1 cellular context compared by ENCODE assay signal in genomic region chr17:17351901-17352781, GRCh38.
TF ChIP-seq lines count a peak whose summit lies in the region.

No MANE protein-coding gene starts in this region.

TF ChIP-seq in HepG2, 621 proteins besides CTCF, POLR2A, EP300 and RAD21 (continued from another document):
- peak; percentile 61; the same call in 1 of the 2 replicates for TF ChIP-seq USF2 (IDR thresholded peaks at IDR 0.05; ENCODE audit: low read depth, low read length)
- no peak for TF ChIP-seq USF2 (CRISPR knock-in tag; IDR thresholded peaks at IDR 0.05; ENCODE audit: borderline replicate concordance)
- no peak for TF ChIP-seq ZMYM2 (CRISPR knock-in tag; IDR thresholded peaks at IDR 0.05)
- TF ChIP-seq MTERF4 (CRISPR knock-in tag; IDR thresholded peaks at IDR 0.05) = no peak
- peak; percentile 98; the same call in 1 of the 2 replicates for TF ChIP-seq SNAPC5 (CRISPR knock-in tag; IDR thresholded peaks at IDR 0.05; ENCODE audit: borderline replicate concordance)
- no peak for TF ChIP-seq NAIF1 (CRISPR knock-in tag; IDR thresholded peaks at IDR 0.05; ENCODE audit: borderline replicate concordance)
- TF ChIP-seq BORCS8-MEF2B (CRISPR knock-in tag; IDR thresholded peaks at IDR 0.05) = no peak
- no peak for TF ChIP-seq FOXA1 (IDR thresholded peaks at IDR 0.05)
- peak; percentile 57; the same call in 1 of the 2 replicates for TF ChIP-seq FOXA1 (CRISPR knock-in tag; IDR thresholded peaks at IDR 0.05)
- TF ChIP-seq ZNF646 (CRISPR knock-in tag; IDR thresholded peaks at IDR 0.05) = no peak
- peak; percentile 79 for TF ChIP-seq ZFX (CRISPR knock-in tag; IDR thresholded peaks at IDR 0.05; ENCODE audit: low read depth)
- TF ChIP-seq YEATS4 (CRISPR knock-in tag; IDR thresholded peaks at IDR 0.05; ENCODE audit: borderline replicate concordance) = 0 out of 2 replicates have a peak, but pooled peaks have one; percentile 23
- TF ChIP-seq ZFP62 (CRISPR knock-in tag; IDR thresholded peaks at IDR 0.05) = no peak
- TF ChIP-seq ZFP36 (IDR thresholded peaks at IDR 0.05; ENCODE audit: borderline replicate concordance, low read depth, low read length, partially characterized antibody) = no peak
- TF ChIP-seq HNRNPK (IDR thresholded peaks at IDR 0.05; ENCODE audit: low read depth, low read length, poor library complexity, severe bottlenecking) = no peak
- no peak for TF ChIP-seq ZNF224 (CRISPR knock-in tag; IDR thresholded peaks at IDR 0.05)
- no peak for TF ChIP-seq ZNF572 (CRISPR knock-in tag; IDR thresholded peaks at IDR 0.05)
- no peak for TF ChIP-seq ETV6 (CRISPR knock-in tag; conservative IDR thresholded peaks at IDR 0.05)
- TF ChIP-seq TEAD2 (CRISPR knock-in tag; IDR thresholded peaks at IDR 0.05) = no peak
- TF ChIP-seq JDP2 (CRISPR knock-in tag; IDR thresholded peaks at IDR 0.05; ENCODE audit: borderline replicate concordance) = no peak
- no peak; the same call in 1 of the 2 replicates for TF ChIP-seq BHLHE40 (IDR thresholded peaks at IDR 0.05; ENCODE audit: low read length)
- TF ChIP-seq ZNF414 (CRISPR knock-in tag; IDR thresholded peaks at IDR 0.05) = no peak
- TF ChIP-seq ZNF672 (CRISPR knock-in tag; IDR thresholded peaks at IDR 0.05) = no peak
